1 cellular context compared by ENCODE assay signal in genomic region chr13:42559057-42559456, GRCh38.
TF ChIP-seq lines count a peak whose summit lies in the region.

No MANE protein-coding gene starts in this region.

TF ChIP-seq in GM23338, 12 proteins besides CTCF, POLR2A, EP300 and RAD21:
- no peak for TF ChIP-seq ZNF462 (CRISPR knock-in tag; IDR thresholded peaks at IDR 0.05)
- no peak for TF ChIP-seq EZH2 (IDR thresholded peaks at IDR 0.05; ENCODE audit: low read depth, unreplicated experiment)
- no peak for TF ChIP-seq EZH2phosphoT487 (IDR thresholded peaks at IDR 0.05; ENCODE audit: unreplicated experiment)
- TF ChIP-seq ETS1 (IDR thresholded peaks at IDR 0.05): no peak
- no peak for TF ChIP-seq STAT1 (IDR thresholded peaks at IDR 0.05; ENCODE audit: unreplicated experiment)
- TF ChIP-seq CREB1 (CRISPR knock-in tag; IDR thresholded peaks at IDR 0.05; ENCODE audit: low read depth): no peak
- no peak for TF ChIP-seq REST (IDR thresholded peaks at IDR 0.05; ENCODE audit: unreplicated experiment)
- TF ChIP-seq NANOG (IDR thresholded peaks at IDR 0.05; ENCODE audit: borderline replicate concordance): no peak
